8 cellular contexts compared by ENCODE assay signal in the genomic region with DNA sequence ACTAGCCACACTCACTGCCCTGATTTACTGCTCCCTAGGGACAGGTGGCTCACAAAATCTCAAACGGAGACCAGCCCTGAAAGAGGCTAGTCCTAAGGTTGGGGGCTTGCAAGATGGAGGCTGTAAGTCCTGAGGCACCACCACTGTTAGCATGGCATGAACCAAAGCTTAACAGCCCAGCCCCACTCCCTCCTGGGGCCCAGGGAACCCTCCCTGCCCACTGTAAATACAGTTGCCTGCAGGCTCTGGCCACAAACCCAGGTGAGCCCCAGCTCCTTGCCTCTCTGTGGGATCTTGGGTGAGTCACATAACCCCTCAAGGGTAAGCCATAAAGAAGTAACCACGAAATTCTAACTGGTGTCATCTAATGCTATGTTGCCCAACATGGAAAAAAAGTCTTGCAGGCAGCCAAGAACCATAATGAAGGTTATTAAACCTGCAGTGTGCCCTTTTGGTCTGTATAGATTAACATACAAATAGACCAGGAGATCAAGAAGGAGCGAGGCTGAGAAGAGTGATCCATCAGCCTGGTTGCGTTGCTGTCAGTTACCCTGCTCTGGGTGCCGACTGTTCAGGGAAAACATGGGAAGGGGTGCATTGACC. TPM values are rescaled to one million over a fixed set of nuclear protein-coding genes. Genes with fewer than 3 reads are reported as not detected.
DNase-seq lines count a peak whose midpoint lies in the region; ATAC-seq and TF ChIP-seq lines count a peak whose summit lies in the region.

No MANE protein-coding gene starts in this region.

- H3K4me3 Mint-ChIP-seq in osteocyte (ENCODE audit: unreplicated experiment): peak overlapping the region; percentile 68

- ATAC-seq in GM19324 (IDR thresholded peaks at IDR 0.05; ENCODE audit: low FRiP score, unreplicated experiment): no peak

- H3K9me3 Mint-ChIP-seq in osteocyte (ENCODE audit: unreplicated experiment): no peaks in the 10 kb centered on the region

- H3K36me3 Mint-ChIP-seq in osteocyte (ENCODE audit: unreplicated experiment): peaks cover 20% of the 10 kb centered on the region

- peak; percentile 79 for DNase-seq in ELR (ENCODE audit: low read depth)
- peak; percentile 49 for DNase-seq in RKO (ENCODE audit: low spot score)
- peak; percentile 52 for DNase-seq in activated naive CD4-positive, alpha-beta T cell treated with anti-CD3 and anti-CD28 coated beads, Interleukin-2, amount 50 U/mL, for 16 hours
- no peak for DNase-seq in osteocyte (ENCODE audit: extremely low spot score, unreplicated experiment)
- no peak for DNase-seq in cerebellum (ENCODE audit: low spot score)
- DNase-seq in NCI-H1694 treated with DMSO at 0.1 percent for 48 hours (lab: John Stamatoyannopoulos, UW): no peak
- DNase-seq in NCI-H1417 treated with DMSO at 0.1 percent for 48 hours (lab: John Stamatoyannopoulos, UW): no peak

- peaks cover 28% of the 10 kb centered on the region for H3K4me1 Mint-ChIP-seq in osteocyte (ENCODE audit: unreplicated experiment)

- no peak for TF ChIP-seq CTCF in osteocyte (IDR thresholded peaks at IDR 0.05)

- H3K27me3 Mint-ChIP-seq in osteocyte (ENCODE audit: unreplicated experiment): no peaks in the 10 kb centered on the region

- no peak overlapping the region for H3K27ac Mint-ChIP-seq in osteocyte (ENCODE audit: unreplicated experiment)

RNA-seq across cellular contexts. Expression of a gene that starts 1.7 kb away (rescaled TPM):
- 53.3 and 54.8 TPM in 2 replicates for total RNA-seq in osteocyte
- total RNA-seq in cerebellum: 51.0 TPM

RNA-seq across cellular contexts. Expression of a gene that starts 30.0 kb away (rescaled TPM):
- total RNA-seq in osteocyte: 30.7 and 32.2 TPM in 2 replicates
- 14.9 TPM for total RNA-seq in cerebellum

RNA-seq across cellular contexts. Expression of a gene that starts 44.3 kb away (rescaled TPM):
- not detected in 2 replicates for total RNA-seq in osteocyte
- not detected for total RNA-seq in cerebellum

Comparison
In these comparisons a context has a peak if more than half of its experiments do, and no peak if none do; other contexts are left out.
1. DNase-seq: peak in ELR (single experiment), RKO (single experiment) and activated naive CD4-positive, alpha-beta T cell treated with anti-CD3 and anti-CD28 coated beads, Interleukin-2, amount 50 U/mL, for 16 hours (single experiment); none in osteocyte (single experiment), cerebellum (single experiment), NCI-H1694 treated with DMSO at 0.1 percent for 48 hours (single experiment) and NCI-H1417 treated with DMSO at 0.1 percent for 48 hours (single experiment).